ENCODE assay signal across 15 cellular contexts in genomic region chr18:23702606-23703005, GRCh38. TPM values are rescaled to one million over a fixed set of nuclear protein-coding genes. Genes with fewer than 3 reads are reported as not detected.
"Had no signal": no experiment of that assay in that cellular context is flagged by ENCODE, and none has a peak within 500 bp of the region (broad histone marks: within the 10 kb centered on the region; RNA-seq: fewer than 3 reads in every experiment).

No MANE protein-coding gene starts in this region.

- H3K9me3 ChIP-seq: MG63, SK-N-SH had no signal

- H3K27ac ChIP-seq: brain microvascular endothelial cell, cardiac muscle cell, KMS-11, WERI-Rb-1 had no signal

- ATAC-seq: Right ventricle myocardium inferior had no signal

- H3K4me3 ChIP-seq: cardiac muscle cell, MG63 had no signal

- H3K9ac ChIP-seq: KMS-11, SK-N-SH had no signal

- DNase-seq: activated CD4-positive, alpha-beta T cell treated with anti-CD3 and anti-CD28 coated beads, Interleukin-2, amount 50 U/mL, for 1 hour; activated effector memory CD4-positive, alpha-beta T cell treated with anti-CD3 and anti-CD28 coated beads, Interleukin-2, amount 50 U/mL, for 16 hours; activated naive CD8-positive, alpha-beta T cell treated with anti-CD3 and anti-CD28 coated beads for 36 hours; activated T-cell treated with anti-CD3 and anti-CD28 coated beads, Interleukin-2, amount 50 U/mL, for 1 hour; MG63; NCI-H1417 treated with DMSO at 0.1 percent for 48 hours; NK-92 treated with Interleukin-12 subunit alpha and Interleukin-12 subunit beta, amount 100 ng/mL, for 24 hours had no signal

- H3K36me3 ChIP-seq: brain microvascular endothelial cell, cardiac muscle cell, WERI-Rb-1 had no signal

- H3K27me3 ChIP-seq: brain microvascular endothelial cell, cardiac muscle cell, MG63 had no signal

- H3K4me2 ChIP-seq: KMS-11, SK-N-SH had no signal

- H3K9me2 ChIP-seq: SK-N-SH had no signal

RNA-seq across cellular contexts. Expression of gene LAMA3, which starts 13.4 kb away (rescaled TPM):
- polyA plus RNA-seq: cardiac muscle cell had no signal

RNA-seq across cellular contexts. Expression of gene ANKRD29, which starts 39.9 kb away (rescaled TPM):
- total RNA-seq: activated CD4-positive, alpha-beta memory T cell treated with anti-CD3 and anti-CD28 coated beads, Interleukin-2, amount 10 ng/mL, durations not matched to agents 7 days and 5 days; activated CD8-positive, alpha-beta memory T cell treated with anti-CD3 and anti-CD28 coated beads for 36 hours; activated naive CD8-positive, alpha-beta T cell treated with anti-CD3 and anti-CD28 coated beads for 36 hours had no signal
